23 cellular contexts compared by ENCODE assay signal in genomic region chr19:7839476-7839875, GRCh38. TPM values are rescaled to one million over a fixed set of nuclear protein-coding genes. Genes with fewer than 3 reads are reported as not detected.
"Had no signal": no experiment of that assay in that cellular context is flagged by ENCODE, and none has a peak within 500 bp of the region (broad histone marks: within the 10 kb centered on the region; RNA-seq: fewer than 3 reads in every experiment).

No MANE protein-coding gene starts in this region.

- H3K4me3 Mint-ChIP-seq: T-cell had no signal

- H3K9me3 ChIP-seq: SK-N-SH had no signal

- H3K36me3 Mint-ChIP-seq: T-cell had no signal

- H3K27ac ChIP-seq: KMS-11 had no signal

- H3K4me2 ChIP-seq: KMS-11, SK-N-SH had no signal

- FAIRE-seq: RCC 7860 had no signal

- ATAC-seq: T-cell had no signal

- H3K4me1 Mint-ChIP-seq: T-cell had no signal

- H3K9ac ChIP-seq: KMS-11, SK-N-SH had no signal

- H3K9me3 Mint-ChIP-seq: T-cell had no signal

- H3K9me2 ChIP-seq: SK-N-SH had no signal

- DNase-seq: Kasumi-1, MM.1S, NCI-H1092 treated with DMSO at 0.1 percent for 48 hours, NCI-H1436, NCI-H187, NCI-H2029, NCI-H2081 treated with DMSO at 0.1 percent for 48 hours, NCI-H2171, NCI-H226, NCI-H446, NCI-H510A, NCI-H524 treated with DMSO at 0.1 percent for 48 hours, NCI-H69, NCI-H774, RPMI8226, SHP77, SK-N-SH, SW 1271, T-cell had no signal

- H3K27me3 Mint-ChIP-seq: T-cell had no signal

- H3K27ac Mint-ChIP-seq: T-cell had no signal

RNA-seq across cellular contexts. Expression of gene PRR36, which starts 34.7 kb away (rescaled TPM):
- total RNA-seq: M059J, SK-MEL-5 had no signal
